Comparison of ENCODE assay signal across 8 cellular contexts in the genomic region with DNA sequence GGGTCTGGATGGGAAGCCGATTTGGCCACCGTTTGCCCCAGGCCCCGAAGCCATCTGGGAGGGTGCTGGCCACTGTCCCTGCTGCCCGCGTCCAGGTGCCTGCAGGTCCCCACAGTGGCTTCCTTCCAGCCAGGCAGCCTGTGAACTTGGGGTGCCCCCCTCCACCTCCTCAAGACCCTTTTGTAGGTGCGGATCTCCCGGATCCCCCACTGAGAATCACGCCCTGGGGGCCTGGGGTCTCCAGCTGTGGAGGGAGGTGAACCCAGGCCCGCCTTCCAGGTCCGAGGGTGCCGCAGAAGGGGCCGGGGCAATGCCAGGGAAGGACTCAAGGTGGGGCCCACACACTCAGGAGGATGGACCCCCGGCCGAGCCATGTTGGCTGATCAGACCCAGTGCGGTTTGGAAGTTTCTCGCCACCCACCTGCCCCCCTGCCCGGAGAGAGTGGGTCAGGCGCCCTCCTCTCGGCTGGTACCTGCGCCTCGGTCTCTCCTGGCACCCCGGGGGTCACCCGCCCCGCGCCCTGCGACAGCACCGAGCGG. TPM values are rescaled to one million over a fixed set of nuclear protein-coding genes. Genes with fewer than 3 reads are reported as not detected.
DNase-seq lines count a peak whose midpoint lies in the region; ATAC-seq, FAIRE-seq and TF ChIP-seq lines count a peak whose summit lies in the region.

No MANE protein-coding gene starts in this region.

- H2BK5ac ChIP-seq in H9 (ENCODE audit: insufficient read length, low read length): no peak overlapping the region

- no peak overlapping the region for H2BK12ac ChIP-seq in H9 (ENCODE audit: insufficient read length, low read depth, low read length)

- H3K14ac ChIP-seq in H9 (ENCODE audit: insufficient read depth, low read length): no peak overlapping the region; the same call in 1 of the 2 replicates

- H2BK15ac ChIP-seq in H9 (ENCODE audit: low read depth, low read length): no peak overlapping the region

- intact Hi-C loops in activated B cell treated with CpG ODN at 0.5 μM for 24 hours (cut with micrococcal nuclease): loop anchor here (1.0 to 10.0 kb wide), 8 partner anchors 57 to 914 kb away; partner anchors contain the start of genes EP400, PUS1 and SFSWAP
- intact Hi-C loops in left ventricle myocardium superior (cut with micrococcal nuclease): no loop called here

- H3K36me3 Mint-ChIP-seq in H9 (ENCODE audit: insufficient read depth in 1 of 3, low read depth in 3 of 3) (peaks cover 0 to 2% (median 0%) of the 10 kb centered on the region in 3 experiments; a peak in 1 of 7 replicates), activated B cell treated with CpG ODN at 0.5 μM for 24 hours (ENCODE audit: low read depth) (no peaks in the 10 kb centered on the region)

- H3K4me3 ChIP-seq in smooth muscle cell (peak overlapping the region; percentile 63), small intestine (ENCODE audit: low read depth in 1 of 2, low read length in 2 of 2) (peak overlapping the region in 1 of 2 donors; percentile 35)

- H3K36me3 ChIP-seq in smooth muscle cell (ENCODE audit: low read depth) (no peaks in the 10 kb centered on the region), small intestine (ENCODE audit: control insufficient read depth in 2 of 2, insufficient read depth in 2 of 2, low read length in 2 of 2) (no peaks in the 10 kb centered on the region)

- H3F3A ChIP-seq in smooth muscle cell (ENCODE audit: low read depth): no peaks in the 10 kb centered on the region

- H3K27me3 Mint-ChIP-seq in H9 (ENCODE audit: low read depth) (peaks cover 53% of the 10 kb centered on the region), activated B cell treated with CpG ODN at 0.5 μM for 24 hours (peaks cover 11% of the 10 kb centered on the region)

- no peak overlapping the region for H4K5ac ChIP-seq in H9 (ENCODE audit: insufficient read length, low read depth, low read length)

- TF ChIP-seq POLR2A in GM12892 (IDR thresholded peaks at IDR 0.05; ENCODE audit: low read depth, low read length): no peak

- peaks cover 3% of the 10 kb centered on the region for H4K20me1 ChIP-seq in H9 (ENCODE audit: control insufficient read depth, insufficient read depth, insufficient read length)
- H4K20me1 ChIP-seq in smooth muscle cell (ENCODE audit: low read depth): no peaks in the 10 kb centered on the region

- H3K4me2 ChIP-seq in H9 (ENCODE audit: insufficient read depth, insufficient read length, low read length) (peak overlapping the region; percentile 79), smooth muscle cell (peak overlapping the region; percentile 99)

- no CpG with 5 or more reads among the region's 28 CpGs for WGBS in H9 (ENCODE audit: extremely low coverage, insufficient read length, low lambda C conversion rate)
- WGBS in smooth muscle cell (ENCODE audit: low lambda C conversion rate): 16% methylated on average over 27 of the region's 28 CpGs
- WGBS in small intestine, 3 donors: 9 to 14% (median 13%) methylated on average over 25 to 28 of the region's 28 CpGs

- H3K9ac ChIP-seq in H9 (ENCODE audit: extremely low read depth, insufficient read length, low read length): no peak overlapping the region
- H3K9ac ChIP-seq in smooth muscle cell (ENCODE audit: low read depth): no peak overlapping the region

- H3K18ac ChIP-seq in H9 (ENCODE audit: insufficient read length, low read depth, low read length): no peak overlapping the region

- H3K4me3 Mint-ChIP-seq in H9: peak overlapping the region; percentile 62 to 88
- peak overlapping the region; percentile 84 for H3K4me3 Mint-ChIP-seq in activated B cell treated with CpG ODN at 0.5 μM for 24 hours

- H3K4me1 ChIP-seq in H9 (ENCODE audit: insufficient read depth, low read length) (no peaks in the 10 kb centered on the region), smooth muscle cell (ENCODE audit: low read depth) (peaks cover 11% of the 10 kb centered on the region), small intestine (ENCODE audit: control insufficient read depth in 2 of 2, insufficient read depth in 1 of 2, low read depth in 1 of 2, low read length in 1 of 2) (peaks cover 0 to 4% of the 10 kb centered on the region in 2 donors)

- ATAC-seq in activated B cell treated with CpG ODN at 0.5 μM for 24 hours (ENCODE audit: low read depth) (no peak), left ventricle myocardium superior (peak; percentile 2)

- no peaks in the 10 kb centered on the region for H3K9me3 Mint-ChIP-seq in H9
- H3K9me3 Mint-ChIP-seq in activated B cell treated with CpG ODN at 0.5 μM for 24 hours: no peaks in the 10 kb centered on the region

- no peak overlapping the region for H3T11ph ChIP-seq in H9 (ENCODE audit: low read length)

- no peak overlapping the region for H4K91ac ChIP-seq in H9 (ENCODE audit: insufficient read length, low read depth, low read length)

- H3K27ac ChIP-seq in H9 (ENCODE audit: insufficient read length, low read depth, low read length) (no peak overlapping the region), smooth muscle cell (ENCODE audit: low read depth) (no peak overlapping the region), small intestine (ENCODE audit: low read depth in 1 of 2, low read length in 1 of 2) (peak overlapping the region in 1 of 2 donors; percentile 42)

- TF ChIP-seq CTCF in H9 (conservative IDR thresholded peaks at IDR 0.05) (no peak), activated B cell treated with CpG ODN at 0.5 μM for 24 hours (IDR thresholded peaks at IDR 0.05) (no peak), smooth muscle cell (IDR thresholded peaks at IDR 0.05; ENCODE audit: borderline replicate concordance, insufficient read depth, poor library complexity, severe bottlenecking) (no peak)

- H2AFZ ChIP-seq in H9 (ENCODE audit: low read length) (no peak overlapping the region), smooth muscle cell (ENCODE audit: low read depth) (peak overlapping the region; percentile 90)

- H3K79me2 ChIP-seq in H9 (ENCODE audit: insufficient read depth, low read length) (no peaks in the 10 kb centered on the region; the same call in 1 of the 2 replicates), smooth muscle cell (ENCODE audit: low read depth) (no peaks in the 10 kb centered on the region)

- peaks cover 2 to 24% of the 10 kb centered on the region in 2 experiments; a peak in 3 of 4 replicates for H3K4me1 Mint-ChIP-seq in H9
- peaks cover 35% of the 10 kb centered on the region for H3K4me1 Mint-ChIP-seq in activated B cell treated with CpG ODN at 0.5 μM for 24 hours

- no peak overlapping the region for H2BK120ac ChIP-seq in H9 (ENCODE audit: low read depth, low read length, poor library complexity, severe bottlenecking)

- no peak overlapping the region for H2AK5ac ChIP-seq in H9 (ENCODE audit: insufficient read length, low read length)

- FAIRE-seq in small intestine (lab: Jason Lieb, UNC) (no peak), GM12892 (lab: Jason Lieb, UNC) (no peak)

- no peak overlapping the region for H3K27ac Mint-ChIP-seq in H9
- no peak overlapping the region for H3K27ac Mint-ChIP-seq in activated B cell treated with CpG ODN at 0.5 μM for 24 hours

- peaks cover 21% of the 10 kb centered on the region for H3K23me2 ChIP-seq in H9 (ENCODE audit: insufficient read length, low read depth, low read length, poor library complexity, severe bottlenecking)

- H3K9me3 ChIP-seq in H9 (ENCODE audit: control insufficient read depth, low read depth, low read length) (no peaks in the 10 kb centered on the region), smooth muscle cell (replicated peaks; ENCODE audit: low read depth) (no peaks in the 10 kb centered on the region), small intestine (ENCODE audit: control insufficient read depth, low read depth) (no peaks in the 10 kb centered on the region)

- H3K4ac ChIP-seq in H9 (ENCODE audit: low read depth, low read length): no peak overlapping the region

- no peaks in the 10 kb centered on the region for H3K79me1 ChIP-seq in H9 (ENCODE audit: insufficient read depth, low read depth, low read length, poor library complexity, severe bottlenecking)

- CTCF ChIA-PET in activated B cell treated with CpG ODN at 0.5 μM for 24 hours (lab: Charles Lee): interaction anchor here (0.8 to 4.3 kb wide), 7 partner anchors 56 to 913 kb away, joined by 3 to 33 read pairs (median 6); no protein-coding TSS in a partner anchor

- DNase-seq in H9: peak; percentile 57
- no peak for DNase-seq in activated B cell treated with CpG ODN at 0.5 μM for 24 hours
- DNase-seq in left ventricle myocardium superior: no peak
- no peak for DNase-seq in smooth muscle cell (lab: John Stamatoyannopoulos, UW; ENCODE audit: unreplicated experiment)
- no peak for DNase-seq in NCI-H446 treated with DMSO at 0.1 percent for 48 hours (lab: John Stamatoyannopoulos, UW)
- DNase-seq in activated CD4-positive, alpha-beta T cell treated with anti-CD3 and anti-CD28 coated beads for 1 hour: no peak
- no peak for DNase-seq in small intestine
- DNase-seq in GM12892 (ENCODE audit: insufficient read length): no peak

- POLR2A ChIA-PET in activated B cell treated with CpG ODN at 0.5 μM for 24 hours (lab: Charles Lee): interaction anchor here (1.0 to 1.5 kb wide), 3 partner anchors 35 to 74 kb away, joined by 3 to 4 read pairs (median 3); no protein-coding TSS in a partner anchor

- no peak overlapping the region for H4K8ac ChIP-seq in H9 (replicated peaks; ENCODE audit: insufficient read length, low read depth, low read length)

- no peak overlapping the region for H3K23ac ChIP-seq in H9 (ENCODE audit: insufficient read length, low read depth, low read length)

- H3K27me3 ChIP-seq in H9 (ENCODE audit: insufficient read depth, low read length) (no peaks in the 10 kb centered on the region; the same call in 1 of the 2 replicates), smooth muscle cell (ENCODE audit: low read depth) (peaks cover 50% of the 10 kb centered on the region), small intestine (ENCODE audit: control insufficient read depth in 2 of 2, insufficient read depth in 2 of 2, low read length in 2 of 2) (peaks cover 2 to 19% of the 10 kb centered on the region in 2 donors)

- H2BK20ac ChIP-seq in H9 (ENCODE audit: low read depth, low read length, poor library complexity, severe bottlenecking): no peak overlapping the region

- no peak overlapping the region for H3K56ac ChIP-seq in H9 (ENCODE audit: insufficient read length, low read depth, low read length)

RNA-seq across cellular contexts. Expression of gene MMP17, which starts 1.7 kb away (rescaled TPM):
- total RNA-seq in H9 (2021): 14.8 and 16.0 TPM in 2 replicates
- total RNA-seq in activated B cell treated with CpG ODN at 0.5 μM for 24 hours: 8.2 and 11.3 TPM in 2 replicates
- 0.47 TPM for total RNA-seq in left ventricle myocardium superior
- total RNA-seq in smooth muscle cell: 0.81 and 1.6 TPM in 2 replicates
- 1.3 and 4.3 TPM in 2 replicates for polyA plus RNA-seq in smooth muscle cell
- 1 to 10 TPM in 1 of 3 donors, not detected in 2; 4.5 TPM for polyA plus RNA-seq in small intestine
- polyA plus RNA-seq in GM12892 (2012; ENCODE audit: missing spikeins): not detected
